ENCODE assay signal across 14 cellular contexts in genomic region chr19:46411088-46412033, GRCh38. TPM values are rescaled to one million over a fixed set of nuclear protein-coding genes. Genes with fewer than 3 reads are reported as not detected.
DNase-seq lines count a peak whose midpoint lies in the region; ATAC-seq and TF ChIP-seq lines count a peak whose summit lies in the region.
"Had no signal": no experiment of that assay in that cellular context is flagged by ENCODE, and none has a peak within 500 bp of the region (broad histone marks: within the 10 kb centered on the region; RNA-seq: fewer than 3 reads in every experiment).

No MANE protein-coding gene starts in this region.

- H3K4me2 ChIP-seq in Karpas-422 (ENCODE audit: low read depth, low read length, poor library complexity, severe bottlenecking), result no peak overlapping the region

- H3K9me3 Mint-ChIP-seq in brain, result peaks cover 0 to 9% (median 2%) of the 10 kb centered on the region in 5 experiments
- no peaks in the 10 kb centered on the region for H3K9me3 Mint-ChIP-seq in endothelial cell (ENCODE audit: unreplicated experiment)
- H3K9me3 Mint-ChIP-seq: activated naive CD4-positive, alpha-beta T cell treated with anti-CD3 and anti-CD28 coated beads, Interleukin-2, amount 10 ng/mL, durations not matched to agents 7 days and 5 days; natural killer cell had no signal

- H3K27ac Mint-ChIP-seq in brain (peak overlapping the region in 4 of 5 experiments; percentile 72 to 97 (median 93)), endothelial cell (ENCODE audit: unreplicated experiment) (no peak overlapping the region)
- H3K27ac Mint-ChIP-seq: activated naive CD4-positive, alpha-beta T cell treated with anti-CD3 and anti-CD28 coated beads, Interleukin-2, amount 10 ng/mL, durations not matched to agents 7 days and 5 days; natural killer cell had no signal

- H3K9me3 ChIP-seq in ES-I3 (ENCODE audit: control insufficient read depth, insufficient read depth, low read length), result no peaks in the 10 kb centered on the region
- H3K9me3 ChIP-seq in iPS-18a (ENCODE audit: control insufficient read depth, low read depth, low read length), result no peaks in the 10 kb centered on the region
- H3K9me3 ChIP-seq in gastrocnemius medialis, result no peaks in the 10 kb centered on the region
- H3K9me3 ChIP-seq in Karpas-422 (ENCODE audit: low read length), result no peaks in the 10 kb centered on the region

- 0 out of 2 replicates have a peak, but pooled peaks cover 2% of the 10 kb centered on the region for H3K36me3 ChIP-seq in ES-I3 (ENCODE audit: insufficient read depth, low read length)
- H3K36me3 ChIP-seq in iPS-18a (ENCODE audit: control insufficient read depth, low read depth, low read length), result no peaks in the 10 kb centered on the region
- H3K36me3 ChIP-seq in gastrocnemius medialis, result no peaks in the 10 kb centered on the region
- no peaks in the 10 kb centered on the region for H3K36me3 ChIP-seq in Karpas-422 (ENCODE audit: insufficient read depth, low read length)

- TF ChIP-seq POLR2A in gastrocnemius medialis (IDR thresholded peaks at IDR 0.05), result no peak

- peak overlapping the region; percentile 80 for H3K4me3 ChIP-seq in iPS-18a (ENCODE audit: low read length)
- H3K4me3 ChIP-seq in gastrocnemius medialis, result peak overlapping the region in 3 of 4 donors; percentile 38 to 51 (median 47)
- no peak overlapping the region for H3K4me3 ChIP-seq in Karpas-422 (ENCODE audit: low read length)
- H3K4me3 ChIP-seq: GM12878 had no signal

- peaks cover 17% of the 10 kb centered on the region for H3K4me1 ChIP-seq in ES-I3 (ENCODE audit: insufficient read depth, low read length)
- peaks cover 12% of the 10 kb centered on the region for H3K4me1 ChIP-seq in iPS-18a (ENCODE audit: control insufficient read depth, low read depth, low read length)
- peaks cover 0 to 8% of the 10 kb centered on the region in 2 donors for H3K4me1 ChIP-seq in gastrocnemius medialis
- H3K4me1 ChIP-seq in Karpas-422 (ENCODE audit: low read length), result no peaks in the 10 kb centered on the region

- H3K36me3 Mint-ChIP-seq in brain (peaks cover 42% of the 10 kb centered on the region), endothelial cell (ENCODE audit: low read depth, unreplicated experiment) (peaks cover 6% of the 10 kb centered on the region)
- H3K36me3 Mint-ChIP-seq: activated naive CD4-positive, alpha-beta T cell treated with anti-CD3 and anti-CD28 coated beads, Interleukin-2, amount 10 ng/mL, durations not matched to agents 7 days and 5 days; natural killer cell had no signal

- in situ Hi-C loops in gastrocnemius medialis (cut with MboI; ENCODE audit: low sequenced_read_pairs in 4 of 4), result no loop called here

- DNase-seq in gastrocnemius medialis (no peak), MV-4-11 (lab: John Stamatoyannopoulos, UW) (no peak), endothelial cell (ENCODE audit: low spot score) (no peak), germinal center (ENCODE audit: low spot score) (no peak), Karpas-422 (no peak)
- DNase-seq: activated naive CD4-positive, alpha-beta T cell treated with anti-CD3 and anti-CD28 coated beads, Interleukin-2, amount 10 ng/mL, durations not matched to agents 7 days and 5 days; COR-L47; natural killer cell; NCI-H1417 treated with DMSO at 0.1 percent for 48 hours had no signal

- H3K27me3 Mint-ChIP-seq in brain, result peaks cover 12% of the 10 kb centered on the region
- peaks cover 17% of the 10 kb centered on the region for H3K27me3 Mint-ChIP-seq in endothelial cell (ENCODE audit: unreplicated experiment)

- intact Hi-C loops in gastrocnemius medialis (cut with DNase I; ENCODE audit: low total_unique reads), result no loop called here

- peak overlapping the region; percentile 85 to 97 (median 95) for H3K4me3 Mint-ChIP-seq in brain
- no peak overlapping the region for H3K4me3 Mint-ChIP-seq in endothelial cell (ENCODE audit: unreplicated experiment)
- H3K4me3 Mint-ChIP-seq: activated naive CD4-positive, alpha-beta T cell treated with anti-CD3 and anti-CD28 coated beads, Interleukin-2, amount 10 ng/mL, durations not matched to agents 7 days and 5 days; natural killer cell had no signal

- H3K4me1 Mint-ChIP-seq in brain, result peaks cover 96% of the 10 kb centered on the region
- peaks cover 35% of the 10 kb centered on the region for H3K4me1 Mint-ChIP-seq in endothelial cell (ENCODE audit: unreplicated experiment)
- H3K4me1 Mint-ChIP-seq: natural killer cell had no signal

- H3K27me3 ChIP-seq in iPS-18a (ENCODE audit: control insufficient read depth, insufficient read depth, low read length) (peaks cover 58% of the 10 kb centered on the region), gastrocnemius medialis (peaks cover 64 to 77% (median 73%) of the 10 kb centered on the region in 3 donors), Karpas-422 (ENCODE audit: low read length) (no peaks in the 10 kb centered on the region)

- H2AFZ ChIP-seq in Karpas-422 (ENCODE audit: low read length), result no peak overlapping the region

- no peaks in the 10 kb centered on the region for H3K79me2 ChIP-seq in Karpas-422 (ENCODE audit: low read length)

- H3K9ac ChIP-seq in ES-I3 (ENCODE audit: low read depth, low read length) (peak overlapping the region; percentile 67; the same call in 1 of the 2 replicates), iPS-18a (ENCODE audit: low read length) (no peak overlapping the region), Karpas-422 (ENCODE audit: low read length) (no peak overlapping the region)

- H3K27ac ChIP-seq in iPS-18a (ENCODE audit: low read length), result no peak overlapping the region
- no peak overlapping the region for H3K27ac ChIP-seq in gastrocnemius medialis
- H3K27ac ChIP-seq in Karpas-422 (ENCODE audit: low read length), result no peak overlapping the region

- TF ChIP-seq CTCF in brain (conservative IDR thresholded peaks at IDR 0.05) (no peak), gastrocnemius medialis (IDR thresholded peaks at IDR 0.05 in 4 of 5, conservative IDR thresholded peaks at IDR 0.05 in 1 of 5) (no peak), endothelial cell (IDR thresholded peaks at IDR 0.05; ENCODE audit: unreplicated experiment) (no peak)

- ATAC-seq in gastrocnemius medialis, result no peak
- ATAC-seq: GM12878, natural killer cell had no signal

- H3K9me2 ChIP-seq in Karpas-422 (replicated peaks; ENCODE audit: insufficient read depth, low read length), result no peaks in the 10 kb centered on the region

- no peaks in the 10 kb centered on the region for H4K20me1 ChIP-seq in Karpas-422 (ENCODE audit: insufficient read depth, low read depth, low read length)

RNA-seq across cellular contexts. Expression of gene CCDC8, which starts 2.0 kb away (rescaled TPM):
- 14.1 TPM for polyA plus RNA-seq in brain (ENCODE audit: insufficient read depth, low read depth, low replicate concordance)
- total RNA-seq in gastrocnemius medialis (1 to 10 TPM in 1 of 4 donors, under 1 TPM in 3; 0.46 to 1.6 (median 0.75) TPM), endothelial cell (ENCODE audit: unreplicated experiment) (13.3 TPM)
- not detected in 2 replicates for total RNA-seq in Karpas-422 (2014; rRNA removed; shearing (Covaris generic); ENCODE audit: low replicate concordance)
- total RNA-seq: natural killer cell had no signal

RNA-seq across cellular contexts. Expression of gene PNMA8C, which starts 17.4 kb away (rescaled TPM):
- polyA plus RNA-seq in brain (ENCODE audit: insufficient read depth, low read depth, low replicate concordance), result 5.3 TPM
- not detected for total RNA-seq in gastrocnemius medialis
- total RNA-seq in endothelial cell (ENCODE audit: unreplicated experiment), result 0.41 TPM
- total RNA-seq in Karpas-422 (2014; rRNA removed; shearing (Covaris generic); ENCODE audit: low replicate concordance), result not detected in 2 replicates
- total RNA-seq: GM12878, RPMI7951 had no signal
- polyA plus RNA-seq: GM12878 had no signal
